In genomic region chr14:44963775-44964380, GRCh38 we compare ENCODE assay signal across 9 cellular contexts. TPM values are rescaled to one million over a fixed set of nuclear protein-coding genes. Genes with fewer than 3 reads are reported as not detected.
DNase-seq lines count a peak whose midpoint lies in the region; ATAC-seq and TF ChIP-seq lines count a peak whose summit lies in the region.
"Had no signal": no experiment of that assay in that cellular context is flagged by ENCODE, and none has a peak within 500 bp of the region (broad histone marks: within the 10 kb centered on the region; RNA-seq: fewer than 3 reads in every experiment).

No MANE protein-coding gene starts in this region.

- peaks cover 48% of the 10 kb centered on the region for H3K4me1 Mint-ChIP-seq in activated naive CD8-positive, alpha-beta T cell treated with anti-CD3 and anti-CD28 coated beads, Interleukin-2, amount 10 ng/mL, durations not matched to agents 7 days and 5 days
- H3K4me1 Mint-ChIP-seq in activated naive CD8-positive, alpha-beta T cell treated with anti-CD3 and anti-CD28 coated beads for 36 hours = peaks cover 56% of the 10 kb centered on the region

- no peak overlapping the region for H3K4me3 Mint-ChIP-seq in activated naive CD8-positive, alpha-beta T cell treated with anti-CD3 and anti-CD28 coated beads, Interleukin-2, amount 10 ng/mL, durations not matched to agents 7 days and 5 days
- H3K4me3 Mint-ChIP-seq in activated naive CD8-positive, alpha-beta T cell treated with anti-CD3 and anti-CD28 coated beads for 36 hours = no peak overlapping the region
- H3K4me3 Mint-ChIP-seq: central memory CD8-positive, alpha-beta T cell had no signal

- H3K9ac ChIP-seq in SK-N-MC (ENCODE audit: insufficient read length) = peak overlapping the region; percentile 69

- no peak for TF ChIP-seq CTCF in suprapubic skin (IDR thresholded peaks at IDR 0.05)

- 15% methylated on average over 7 of the region's 7 CpGs for WGBS in suprapubic skin

- peaks cover 4% of the 10 kb centered on the region for H3K36me3 ChIP-seq in SK-N-MC (ENCODE audit: insufficient read depth, low read length)
- no peaks in the 10 kb centered on the region for H3K36me3 ChIP-seq in suprapubic skin

- H3K9me3 Mint-ChIP-seq in activated naive CD8-positive, alpha-beta T cell treated with anti-CD3 and anti-CD28 coated beads, Interleukin-2, amount 10 ng/mL, durations not matched to agents 7 days and 5 days = peaks cover 4% of the 10 kb centered on the region
- peaks cover 26% of the 10 kb centered on the region for H3K9me3 Mint-ChIP-seq in activated naive CD8-positive, alpha-beta T cell treated with anti-CD3 and anti-CD28 coated beads for 36 hours

- H3K9me3 ChIP-seq in SK-N-MC (ENCODE audit: low read depth, low read length) (no peaks in the 10 kb centered on the region), suprapubic skin (no peaks in the 10 kb centered on the region)

- H3K36me3 Mint-ChIP-seq in activated naive CD8-positive, alpha-beta T cell treated with anti-CD3 and anti-CD28 coated beads, Interleukin-2, amount 10 ng/mL, durations not matched to agents 7 days and 5 days = peaks cover 31% of the 10 kb centered on the region
- peaks cover 57% of the 10 kb centered on the region for H3K36me3 Mint-ChIP-seq in activated naive CD8-positive, alpha-beta T cell treated with anti-CD3 and anti-CD28 coated beads for 36 hours

- TF ChIP-seq EP300 in suprapubic skin (IDR thresholded peaks at IDR 0.05) = no peak

- TF ChIP-seq POLR2A in suprapubic skin (IDR thresholded peaks at IDR 0.05) = no peak

- no peak for DNase-seq in activated naive CD8-positive, alpha-beta T cell treated with anti-CD3 and anti-CD28 coated beads, Interleukin-2, amount 10 ng/mL, durations not matched to agents 7 days and 5 days
- no peak for DNase-seq in activated naive CD8-positive, alpha-beta T cell treated with anti-CD3 and anti-CD28 coated beads for 36 hours
- no peak for DNase-seq in SK-N-MC (ENCODE audit: low read depth, low spot score)
- DNase-seq in suprapubic skin (ENCODE audit: low spot score in 2 of 2) = no peak
- DNase-seq in activated naive CD4-positive, alpha-beta T cell (lab: John Stamatoyannopoulos, UW) = no peak

- ATAC-seq in activated naive CD8-positive, alpha-beta T cell treated with anti-CD3 and anti-CD28 coated beads, Interleukin-2, amount 10 ng/mL, durations not matched to agents 7 days and 5 days (ENCODE audit: low read depth) = no peak
- ATAC-seq in GM21360 (IDR thresholded peaks at IDR 0.05; ENCODE audit: unreplicated experiment) (no peak), HG02852 (IDR thresholded peaks at IDR 0.05; ENCODE audit: unreplicated experiment) (no peak)

- H3K4me3 ChIP-seq in SK-N-MC (peak overlapping the region; percentile 94), iPS-11a (ENCODE audit: low read depth, low read length) (peak overlapping the region; percentile 88), suprapubic skin (peak overlapping the region; percentile 96)

- H3K4me1 ChIP-seq in suprapubic skin = peaks cover 79% of the 10 kb centered on the region

- H3K27me3 Mint-ChIP-seq in activated naive CD8-positive, alpha-beta T cell treated with anti-CD3 and anti-CD28 coated beads, Interleukin-2, amount 10 ng/mL, durations not matched to agents 7 days and 5 days = no peaks in the 10 kb centered on the region
- no peaks in the 10 kb centered on the region for H3K27me3 Mint-ChIP-seq in activated naive CD8-positive, alpha-beta T cell treated with anti-CD3 and anti-CD28 coated beads for 36 hours
- H3K27me3 Mint-ChIP-seq: central memory CD8-positive, alpha-beta T cell had no signal

- H3K27ac ChIP-seq in SK-N-MC (no peak overlapping the region), suprapubic skin (no peak overlapping the region)

- POLR2A ChIA-PET in activated naive CD8-positive, alpha-beta T cell treated with anti-CD3 and anti-CD28 coated beads, Interleukin-2, amount 10 ng/mL, durations not matched to agents 7 days and 5 days (lab: Charles Lee) = interaction anchor here (3.4 kb wide), 1 partner anchor 121 kb away, joined by 20 read pairs; the partner anchor contains the start of gene PRPF39

- H3K27me3 ChIP-seq in suprapubic skin = no peaks in the 10 kb centered on the region

- H3K27ac Mint-ChIP-seq in activated naive CD8-positive, alpha-beta T cell treated with anti-CD3 and anti-CD28 coated beads, Interleukin-2, amount 10 ng/mL, durations not matched to agents 7 days and 5 days = peak overlapping the region; percentile 32
- no peak overlapping the region for H3K27ac Mint-ChIP-seq in activated naive CD8-positive, alpha-beta T cell treated with anti-CD3 and anti-CD28 coated beads for 36 hours

RNA-seq across cellular contexts. Expression of gene TOGARAM1, which starts 1.9 kb away (rescaled TPM):
- 10 to 100 TPM; 11.4 to 11.9 TPM for total RNA-seq in activated naive CD8-positive, alpha-beta T cell treated with anti-CD3 and anti-CD28 coated beads, Interleukin-2, amount 10 ng/mL, durations not matched to agents 7 days and 5 days
- 1 to 10 TPM; 6.2 to 7.5 TPM for total RNA-seq in activated naive CD8-positive, alpha-beta T cell treated with anti-CD3 and anti-CD28 coated beads for 36 hours
- total RNA-seq in suprapubic skin = 10 to 100 TPM; 12.5 to 24.3 (median 14.2) TPM

RNA-seq across cellular contexts. Expression of gene KLHL28, which starts 2.1 kb away (rescaled TPM):
- total RNA-seq in activated naive CD8-positive, alpha-beta T cell treated with anti-CD3 and anti-CD28 coated beads, Interleukin-2, amount 10 ng/mL, durations not matched to agents 7 days and 5 days = 10 to 100 TPM; 19.6 to 22.4 TPM
- 10 to 100 TPM in 1 of 2 experiments, 1 to 10 TPM in 1; 9.7 to 11.0 TPM for total RNA-seq in activated naive CD8-positive, alpha-beta T cell treated with anti-CD3 and anti-CD28 coated beads for 36 hours
- total RNA-seq in suprapubic skin = 10 to 100 TPM; 13.7 to 23.5 (median 16.2) TPM
